27 cellular contexts compared by ENCODE assay signal in the genomic region with DNA sequence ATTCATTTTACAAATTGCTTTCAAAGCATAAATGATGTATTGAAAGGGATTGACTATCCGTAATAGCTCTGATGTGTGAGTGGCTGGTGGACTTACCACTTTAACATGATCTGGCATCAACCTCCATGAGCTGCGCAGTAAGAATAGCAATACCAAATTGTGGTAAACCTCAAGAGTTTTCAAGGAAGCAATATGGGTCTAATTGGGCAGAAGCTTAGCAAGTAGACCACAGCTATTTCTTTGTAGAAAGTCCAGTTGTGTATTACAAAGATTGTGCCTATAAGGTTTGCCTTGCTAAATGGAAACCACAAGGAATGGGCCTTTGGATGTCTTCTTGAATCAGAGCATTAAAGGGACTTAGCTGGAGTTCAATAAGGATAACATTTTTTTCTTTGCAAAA.
A peak's percentile ranks its signal among the peaks of the same experiment; 100 is the strongest.
DNase-seq lines count a peak whose midpoint lies in the region; FAIRE-seq and TF ChIP-seq lines count a peak whose summit lies in the region.
"Had no signal": no experiment of that assay in that cellular context is flagged by ENCODE, and none has a peak within 500 bp of the region (broad histone marks: within the 10 kb centered on the region; RNA-seq: fewer than 3 reads in every experiment).

No MANE protein-coding gene starts in this region.

- no peak for FAIRE-seq in GM12892 (lab: Jason Lieb, UNC)
- FAIRE-seq: TTC549 had no signal

- peak; percentile 40 for DNase-seq in NOMO-1 treated with DMSO at 0.1 percent for 48 hours (lab: John Stamatoyannopoulos, UW; ENCODE audit: unreplicated experiment)
- no peak for DNase-seq in NOMO-1 treated with dmso at 0.1 percent for 144 hours (lab: John Stamatoyannopoulos, UW; ENCODE audit: unreplicated experiment)
- peak; percentile 11 for DNase-seq in SK-MEL-5 (ENCODE audit: low read depth, low spot score)
- DNase-seq in epidermal melanocyte (ENCODE audit: insufficient read length, low spot score) = peak; percentile 31
- no peak for DNase-seq in UCSD-AML1 (lab: John Stamatoyannopoulos, UW; ENCODE audit: unreplicated experiment)
- DNase-seq in caudate nucleus (lab: John Stamatoyannopoulos, UW) = no peak
- DNase-seq in cerebellar cortex (ENCODE audit: low spot score) = no peak
- DNase-seq in GM12892 (ENCODE audit: insufficient read length) = no peak
- DNase-seq: 8988T; activated CD4-positive, alpha-beta T cell treated with anti-CD3 and anti-CD28 coated beads, Interleukin-2, amount 50 U/mL, for 48 hours; activated CD4-positive, CD25-positive, alpha-beta regulatory T cell treated with anti-CD3 and anti-CD28 coated beads, Interleukin-2, amount 50 U/mL, for 72 hours; activated gamma-delta T cell treated with Interleukin-2 at 50 U/mL for 16 hours; activated naive CD8-positive, alpha-beta T cell treated with anti-CD3 and anti-CD28 coated beads, Interleukin-2, amount 10 ng/mL, durations not matched to agents 7 days and 5 days; activated T-cell treated with anti-CD3 and anti-CD28 coated beads, Interleukin-2, amount 50 U/mL, for 48 hours; AML-193; CD4-positive, CD25-positive, alpha-beta regulatory T cell; DMS79 treated with DMSO at 0.1 percent for 48 hours; dorsolateral prefrontal cortex; KBM-7; NCI-H146; NCI-H2107; NCI-H446; NCI-H774 had no signal

- TF ChIP-seq POLR2A in GM12892 (IDR thresholded peaks at IDR 0.05; ENCODE audit: low read depth, low read length) = no peak

- no peak overlapping the region for H3K27ac ChIP-seq in caudate nucleus (ENCODE audit: low read depth, low read length)
- H3K27ac ChIP-seq: dorsolateral prefrontal cortex, gastroesophageal sphincter, hepatocyte, SK-N-MC had no signal

- in situ Hi-C loops in SK-MEL-5 (cut with HindIII; ENCODE audit: low pct_unique_long_range_greater_than_20kb, low sequenced_read_pairs) = no loop called here

Comparison
In these comparisons a context has a peak if more than half of its experiments do, and no peak if none do; other contexts are left out.
1. DNase-seq: peak in NOMO-1 treated with DMSO at 0.1 percent for 48 hours (single experiment), SK-MEL-5 (single experiment) and epidermal melanocyte (single experiment); none in NOMO-1 treated with dmso at 0.1 percent for 144 hours (single experiment), UCSD-AML1 (single experiment), caudate nucleus (0 of 61), cerebellar cortex (single experiment) and GM12892 (single experiment).